ENCODE assay signal across 7 cellular contexts in the genomic region with DNA sequence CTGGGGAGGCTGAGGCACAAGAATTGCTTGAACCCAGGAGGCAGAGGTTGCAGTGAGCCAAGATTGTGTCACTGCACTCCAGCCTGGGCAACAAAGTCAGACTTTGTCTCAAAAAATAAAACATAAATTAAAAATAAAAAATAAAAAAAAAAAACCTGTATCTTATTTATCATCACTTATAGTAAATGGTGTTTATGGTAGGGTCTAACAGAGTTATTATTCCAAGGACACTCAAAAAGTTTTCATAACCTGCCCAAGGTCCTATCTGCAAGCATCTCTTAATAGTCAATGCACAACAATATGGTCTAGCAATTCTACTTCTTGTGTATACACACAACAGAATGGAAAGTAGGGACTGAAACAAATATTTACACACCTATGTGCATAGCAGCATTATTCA. TPM values are rescaled to one million over a fixed set of nuclear protein-coding genes. Genes with fewer than 3 reads are reported as not detected.
"Had no signal": no experiment of that assay in that cellular context is flagged by ENCODE, and none has a peak within 500 bp of the region (broad histone marks: within the 10 kb centered on the region; RNA-seq: fewer than 3 reads in every experiment).

No MANE protein-coding gene starts in this region.

- H3K4me3 ChIP-seq: GM23338 had no signal

- DNase-seq: H9, HCEC 1CT had no signal

- H3K4me3 Mint-ChIP-seq: GM23338, H9, IgD-negative memory B cell had no signal

- H3K36me3 Mint-ChIP-seq: IgD-negative memory B cell had no signal

- H3K4me1 Mint-ChIP-seq: IgD-negative memory B cell had no signal

- H3K27ac Mint-ChIP-seq: H9, IgD-negative memory B cell had no signal

- ATAC-seq: GM23338, HepG2 had no signal

- H3K27ac ChIP-seq: HL-60 had no signal

RNA-seq across cellular contexts. Expression of a gene that starts 47.3 kb away (rescaled TPM):
- total RNA-seq: HepG2, HT1080 had no signal
- polyA plus RNA-seq: HepG2, IgD-negative memory B cell had no signal
